In genomic region chr13:101523732-101524131, GRCh38 we compare ENCODE assay signal across 11 cellular contexts.
DNase-seq lines count a peak whose midpoint lies in the region; ATAC-seq and TF ChIP-seq lines count a peak whose summit lies in the region.
"Had no signal": no experiment of that assay in that cellular context is flagged by ENCODE, and none has a peak within 500 bp of the region (broad histone marks: within the 10 kb centered on the region; RNA-seq: fewer than 3 reads in every experiment).

No MANE protein-coding gene starts in this region.

- no peak overlapping the region for H3K4me3 ChIP-seq in epithelial cell of esophagus (ENCODE audit: low read length)

- DNase-seq in Caki2 (ENCODE audit: low read depth) (peak; percentile 64), NCI-H446 treated with DMSO at 0.1 percent for 48 hours (lab: John Stamatoyannopoulos, UW) (peak; percentile 96), epithelial cell of esophagus (ENCODE audit: low read depth) (peak; percentile 45), non-pigmented ciliary epithelial cell (ENCODE audit: low read depth) (peak; percentile 41), T-helper 2 cell (no peak), NCI-H1930 (lab: John Stamatoyannopoulos, UW) (no peak)
- DNase-seq: activated effector memory CD4-positive, alpha-beta T cell treated with anti-CD3 and anti-CD28 coated beads, Interleukin-2, amount 50 U/mL, for 16 hours; CD8-positive, alpha-beta memory T cell; effector memory CD4-positive, alpha-beta T cell had no signal

- in situ Hi-C loops in Caki2 (cut with HindIII; ENCODE audit: low pct_unique_long_range_greater_than_20kb, low sequenced_read_pairs) = no loop called here

- TF ChIP-seq CTCF in epithelial cell of esophagus (IDR thresholded peaks at IDR 0.05; ENCODE audit: insufficient read depth, low read depth, low read length, missing control alignments) = no peak

- ATAC-seq in GM21825 (IDR thresholded peaks at IDR 0.05; ENCODE audit: unreplicated experiment) (no peak), HG03457 (IDR thresholded peaks at IDR 0.05; ENCODE audit: unreplicated experiment) (no peak)

Comparison
In these comparisons a context has a peak if more than half of its experiments do, and no peak if none do; other contexts are left out.
1. DNase-seq: peak in Caki2 (single experiment), NCI-H446 treated with DMSO at 0.1 percent for 48 hours (single experiment), epithelial cell of esophagus (single experiment) and non-pigmented ciliary epithelial cell (single experiment); none in T-helper 2 cell (0 of 5) and NCI-H1930 (0 of 2).